In genomic region chr14:93137864-93138263, GRCh38 we compare ENCODE assay signal across 12 cellular contexts. TPM values are rescaled to one million over a fixed set of nuclear protein-coding genes. Genes with fewer than 3 reads are reported as not detected.
DNase-seq lines count a peak whose midpoint lies in the region; ATAC-seq, FAIRE-seq and TF ChIP-seq lines count a peak whose summit lies in the region.
"Had no signal": no experiment of that assay in that cellular context is flagged by ENCODE, and none has a peak within 500 bp of the region (broad histone marks: within the 10 kb centered on the region; RNA-seq: fewer than 3 reads in every experiment).

No MANE protein-coding gene starts in this region.

- FAIRE-seq in bronchial epithelial cell (lab: Jason Lieb, UNC) = no peak

- peaks cover 2 to 6% (median 4%) of the 10 kb centered on the region in 4 donors for H3K4me1 Mint-ChIP-seq in naive thymus-derived CD8-positive, alpha-beta T cell
- peaks cover 11% of the 10 kb centered on the region for H3K4me1 Mint-ChIP-seq in HFFc6 (ENCODE audit: low read depth)

- H3K4me3 Mint-ChIP-seq in naive thymus-derived CD8-positive, alpha-beta T cell = no peak overlapping the region
- H3K4me3 Mint-ChIP-seq in HFFc6 = no peak overlapping the region
- H3K4me3 Mint-ChIP-seq: CD4-positive, alpha-beta T cell; naive B cell had no signal

- H3K9me3 ChIP-seq in lung (ENCODE audit: control insufficient read depth in 2 of 2, insufficient read depth in 1 of 2, low read length in 1 of 2) = no peaks in the 10 kb centered on the region

- 41 to 60% methylated on average over 17 of the region's 17 CpGs for WGBS in lung, 2 donors

- TF ChIP-seq CTCF in bronchial epithelial cell (IDR thresholded peaks at IDR 0.05; ENCODE audit: insufficient read depth, low read length, severe bottlenecking) = peak; percentile 30
- no peak for TF ChIP-seq CTCF in lung (IDR thresholded peaks at IDR 0.05; ENCODE audit: control extremely low read depth, extremely low read depth)
- no peak for TF ChIP-seq CTCF in HFFc6 (IDR thresholded peaks at IDR 0.05)

- POLR2A ChIA-PET in naive thymus-derived CD8-positive, alpha-beta T cell (lab: Charles Lee) = no interaction called here

- H3K36me3 ChIP-seq in bronchial epithelial cell (ENCODE audit: control insufficient read depth, insufficient read depth, low read length) (no peaks in the 10 kb centered on the region), lung (ENCODE audit: control insufficient read depth in 2 of 2, insufficient read depth in 2 of 2, low read length in 2 of 2) (no peaks in the 10 kb centered on the region)

- H3K27me3 Mint-ChIP-seq in naive thymus-derived CD8-positive, alpha-beta T cell = no peaks in the 10 kb centered on the region
- H3K27me3 Mint-ChIP-seq in HFFc6 (ENCODE audit: insufficient read depth) = peaks cover 10% of the 10 kb centered on the region
- H3K27me3 Mint-ChIP-seq: CD4-positive, alpha-beta T cell; naive B cell had no signal

- peak overlapping the region in 1 of 10 donors; percentile 62 for H3K27ac Mint-ChIP-seq in naive thymus-derived CD8-positive, alpha-beta T cell
- H3K27ac Mint-ChIP-seq in HFFc6 = no peak overlapping the region
- H3K27ac Mint-ChIP-seq: activated naive CD4-positive, alpha-beta T cell treated with anti-CD3 and anti-CD28 coated beads, Interleukin-2, amount 50 U/mL, for 72 hours; CD4-positive, alpha-beta T cell had no signal

- H3K4me3 ChIP-seq in bronchial epithelial cell (ENCODE audit: low read depth, low read length) (no peak overlapping the region), lung (no peak overlapping the region)

- peaks cover 0 to 2% of the 10 kb centered on the region in 2 donors for H3K4me1 ChIP-seq in lung (ENCODE audit: control insufficient read depth in 2 of 2, insufficient read depth in 2 of 2, low read length in 2 of 2)

- H3K27me3 ChIP-seq in bronchial epithelial cell (ENCODE audit: control insufficient read depth, insufficient read depth, low read length) (no peaks in the 10 kb centered on the region), lung (ENCODE audit: control insufficient read depth, insufficient read depth) (no peaks in the 10 kb centered on the region)

- no peak overlapping the region for H3K27ac ChIP-seq in lung (ENCODE audit: low read depth in 1 of 2, low read length in 1 of 2)

- H3K36me3 Mint-ChIP-seq in naive thymus-derived CD8-positive, alpha-beta T cell = no peaks in the 10 kb centered on the region
- H3K36me3 Mint-ChIP-seq in HFFc6 (ENCODE audit: low read depth) = no peaks in the 10 kb centered on the region
- H3K36me3 Mint-ChIP-seq: activated naive CD4-positive, alpha-beta T cell treated with anti-CD3 and anti-CD28 coated beads, Interleukin-2, amount 50 U/mL, for 72 hours; naive B cell had no signal

- ATAC-seq in lung (ENCODE audit: insufficient read depth, low FRiP score) = no peak
- no peak for ATAC-seq in naive thymus-derived CD8-positive, alpha-beta T cell
- ATAC-seq: activated naive CD4-positive, alpha-beta T cell treated with anti-CD3 and anti-CD28 coated beads, Interleukin-2, amount 50 U/mL, for 72 hours had no signal

- DNase-seq in DMS79 treated with DMSO at 0.1 percent for 48 hours (lab: John Stamatoyannopoulos, UW) = peak; percentile 76
- peak; percentile 66 for DNase-seq in NCI-H2227 (lab: John Stamatoyannopoulos, UW; ENCODE audit: unreplicated experiment)
- DNase-seq in bronchial epithelial cell (ENCODE audit: low read depth) = no peak
- peak; percentile 61 for DNase-seq in lung (ENCODE audit: low spot score)
- DNase-seq in activated gamma-delta T cell (lab: John Stamatoyannopoulos, UW) = no peak
- no peak for DNase-seq in GOT3 (lab: John Stamatoyannopoulos, UW)
- DNase-seq in naive thymus-derived CD8-positive, alpha-beta T cell = no peak
- DNase-seq in HFFc6 = no peak
- DNase-seq: CD4-positive, alpha-beta T cell; naive B cell; T-helper 2 cell had no signal

- H3K9me3 Mint-ChIP-seq in naive thymus-derived CD8-positive, alpha-beta T cell = no peaks in the 10 kb centered on the region
- no peaks in the 10 kb centered on the region for H3K9me3 Mint-ChIP-seq in HFFc6
- H3K9me3 Mint-ChIP-seq: activated naive CD4-positive, alpha-beta T cell treated with anti-CD3 and anti-CD28 coated beads, Interleukin-2, amount 50 U/mL, for 72 hours; CD4-positive, alpha-beta T cell; naive B cell had no signal

RNA-seq across cellular contexts. Expression of gene ITPK1, which starts 22.1 kb away (rescaled TPM):
- total RNA-seq in bronchial epithelial cell = 24.7 and 39.8 TPM in 2 replicates
- 10 to 100 TPM; 17.5 to 99.4 TPM for total RNA-seq in lung
- polyA plus RNA-seq in lung = 10 to 100 TPM; 44.6 to 46.1 TPM
- 10 to 100 TPM; 33.1 to 34.6 TPM for total RNA-seq in naive thymus-derived CD8-positive, alpha-beta T cell
- polyA plus RNA-seq in naive thymus-derived CD8-positive, alpha-beta T cell = 10 to 100 TPM; 25.3 to 41.1 (median 32.5) TPM
- 10 to 100 TPM; 27.3 to 38.1 (median 32.4) TPM for total RNA-seq in HFFc6 (2021; fragmentation: NEBNext Ultra II Directional; extraction: Animal tissue kit (Norgen Biotek cat#: 25700))

RNA-seq across cellular contexts. Expression of gene MOAP1, which starts 46.8 kb away (rescaled TPM):
- total RNA-seq in bronchial epithelial cell = 15.8 and 17.2 TPM in 2 replicates
- total RNA-seq in lung = 10 to 100 TPM; 33.2 to 48.6 TPM
- 10 to 100 TPM; 22.3 to 29.3 TPM for polyA plus RNA-seq in lung
- total RNA-seq in naive thymus-derived CD8-positive, alpha-beta T cell = 10 to 100 TPM; 58.3 to 58.7 TPM
- polyA plus RNA-seq in naive thymus-derived CD8-positive, alpha-beta T cell = 10 to 100 TPM; 56.8 to 75.0 (median 72.2) TPM
- total RNA-seq in HFFc6 (2021; fragmentation: NEBNext Ultra II Directional; extraction: Animal tissue kit (Norgen Biotek cat#: 25700)) = 10 to 100 TPM; 12.2 to 20.4 (median 14.2) TPM

RNA-seq across cellular contexts. Expression of gene LYSET, which starts 47.3 kb away (rescaled TPM):
- total RNA-seq in bronchial epithelial cell = 11.3 and 14.7 TPM in 2 replicates
- total RNA-seq in lung = 10 to 100 TPM in 1 of 2 donors, 1 to 10 TPM in 1; 7.6 to 26.8 TPM
- polyA plus RNA-seq in lung = 10 to 100 TPM; 26.6 to 27.4 TPM
- 10 to 100 TPM; 17.4 to 21.7 TPM for total RNA-seq in naive thymus-derived CD8-positive, alpha-beta T cell
- 10 to 100 TPM; 33.8 to 46.0 (median 42.1) TPM for polyA plus RNA-seq in naive thymus-derived CD8-positive, alpha-beta T cell
- total RNA-seq in HFFc6 (2021; fragmentation: NEBNext Ultra II Directional; extraction: Animal tissue kit (Norgen Biotek cat#: 25700)) = 10 to 100 TPM; 10.7 to 14.5 (median 12.8) TPM

Comparison
In these comparisons a context has a peak if more than half of its experiments do, and no peak if none do; other contexts are left out.
1. DNase-seq: peak in DMS79 treated with DMSO at 0.1 percent for 48 hours (single experiment), NCI-H2227 (single experiment) and lung (single experiment); none in bronchial epithelial cell (single experiment), activated gamma-delta T cell (single experiment), GOT3 (single experiment), naive thymus-derived CD8-positive, alpha-beta T cell (0 of 10) and HFFc6 (single experiment).